1 cellular context compared by ENCODE assay signal in the genomic region with DNA sequence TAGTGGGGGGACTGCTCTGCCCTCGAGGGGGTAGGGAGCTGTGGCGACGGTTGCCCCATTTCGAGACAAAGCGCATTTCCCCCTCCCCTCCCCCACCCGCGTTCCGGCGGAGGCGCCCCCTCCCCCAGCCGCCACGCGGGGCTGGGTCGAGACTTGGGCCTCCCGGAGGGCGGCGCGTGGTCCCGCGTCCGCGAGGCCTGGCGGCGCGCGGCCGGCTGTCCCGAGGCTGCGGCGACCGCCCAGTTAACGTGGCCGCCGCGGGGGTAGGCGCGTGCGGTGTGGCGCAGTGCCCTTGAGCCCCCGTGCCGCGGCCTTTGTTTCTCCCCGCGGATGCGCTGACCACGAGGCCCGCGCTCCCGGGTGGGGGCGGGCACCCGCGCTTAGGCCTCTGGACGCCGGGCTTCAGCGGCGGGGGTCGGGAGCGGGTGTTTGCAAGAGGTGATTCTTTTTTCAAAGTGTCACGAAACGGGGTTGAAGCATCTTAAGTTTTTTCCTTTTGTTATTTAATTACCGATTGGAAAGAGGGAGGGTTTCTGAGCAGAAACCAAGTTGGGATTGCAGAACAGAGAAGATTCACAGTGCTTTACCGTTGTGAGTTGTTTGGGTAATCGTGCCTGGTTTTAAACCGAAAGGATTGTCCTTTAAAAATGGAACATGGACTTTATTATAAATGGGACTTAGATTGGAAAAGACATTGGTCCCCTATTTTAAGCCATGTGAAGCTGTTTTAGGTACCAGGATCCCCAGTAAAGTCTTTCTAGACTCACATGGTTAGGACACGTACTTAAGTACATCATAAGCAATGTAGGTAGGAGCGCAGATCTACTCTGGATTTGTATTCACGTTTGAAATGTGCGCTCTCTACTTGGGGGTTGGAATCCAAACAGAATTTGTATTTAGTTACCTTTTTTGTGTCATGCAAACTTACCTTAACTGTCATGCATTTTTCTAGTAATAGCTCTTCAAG.
TF ChIP-seq lines count a peak whose summit lies in the region.

No MANE protein-coding gene starts in this region.

TF ChIP-seq in H1, 55 proteins besides CTCF, POLR2A, EP300 and RAD21 (continued from another document):
- TF ChIP-seq, protein P1, sequence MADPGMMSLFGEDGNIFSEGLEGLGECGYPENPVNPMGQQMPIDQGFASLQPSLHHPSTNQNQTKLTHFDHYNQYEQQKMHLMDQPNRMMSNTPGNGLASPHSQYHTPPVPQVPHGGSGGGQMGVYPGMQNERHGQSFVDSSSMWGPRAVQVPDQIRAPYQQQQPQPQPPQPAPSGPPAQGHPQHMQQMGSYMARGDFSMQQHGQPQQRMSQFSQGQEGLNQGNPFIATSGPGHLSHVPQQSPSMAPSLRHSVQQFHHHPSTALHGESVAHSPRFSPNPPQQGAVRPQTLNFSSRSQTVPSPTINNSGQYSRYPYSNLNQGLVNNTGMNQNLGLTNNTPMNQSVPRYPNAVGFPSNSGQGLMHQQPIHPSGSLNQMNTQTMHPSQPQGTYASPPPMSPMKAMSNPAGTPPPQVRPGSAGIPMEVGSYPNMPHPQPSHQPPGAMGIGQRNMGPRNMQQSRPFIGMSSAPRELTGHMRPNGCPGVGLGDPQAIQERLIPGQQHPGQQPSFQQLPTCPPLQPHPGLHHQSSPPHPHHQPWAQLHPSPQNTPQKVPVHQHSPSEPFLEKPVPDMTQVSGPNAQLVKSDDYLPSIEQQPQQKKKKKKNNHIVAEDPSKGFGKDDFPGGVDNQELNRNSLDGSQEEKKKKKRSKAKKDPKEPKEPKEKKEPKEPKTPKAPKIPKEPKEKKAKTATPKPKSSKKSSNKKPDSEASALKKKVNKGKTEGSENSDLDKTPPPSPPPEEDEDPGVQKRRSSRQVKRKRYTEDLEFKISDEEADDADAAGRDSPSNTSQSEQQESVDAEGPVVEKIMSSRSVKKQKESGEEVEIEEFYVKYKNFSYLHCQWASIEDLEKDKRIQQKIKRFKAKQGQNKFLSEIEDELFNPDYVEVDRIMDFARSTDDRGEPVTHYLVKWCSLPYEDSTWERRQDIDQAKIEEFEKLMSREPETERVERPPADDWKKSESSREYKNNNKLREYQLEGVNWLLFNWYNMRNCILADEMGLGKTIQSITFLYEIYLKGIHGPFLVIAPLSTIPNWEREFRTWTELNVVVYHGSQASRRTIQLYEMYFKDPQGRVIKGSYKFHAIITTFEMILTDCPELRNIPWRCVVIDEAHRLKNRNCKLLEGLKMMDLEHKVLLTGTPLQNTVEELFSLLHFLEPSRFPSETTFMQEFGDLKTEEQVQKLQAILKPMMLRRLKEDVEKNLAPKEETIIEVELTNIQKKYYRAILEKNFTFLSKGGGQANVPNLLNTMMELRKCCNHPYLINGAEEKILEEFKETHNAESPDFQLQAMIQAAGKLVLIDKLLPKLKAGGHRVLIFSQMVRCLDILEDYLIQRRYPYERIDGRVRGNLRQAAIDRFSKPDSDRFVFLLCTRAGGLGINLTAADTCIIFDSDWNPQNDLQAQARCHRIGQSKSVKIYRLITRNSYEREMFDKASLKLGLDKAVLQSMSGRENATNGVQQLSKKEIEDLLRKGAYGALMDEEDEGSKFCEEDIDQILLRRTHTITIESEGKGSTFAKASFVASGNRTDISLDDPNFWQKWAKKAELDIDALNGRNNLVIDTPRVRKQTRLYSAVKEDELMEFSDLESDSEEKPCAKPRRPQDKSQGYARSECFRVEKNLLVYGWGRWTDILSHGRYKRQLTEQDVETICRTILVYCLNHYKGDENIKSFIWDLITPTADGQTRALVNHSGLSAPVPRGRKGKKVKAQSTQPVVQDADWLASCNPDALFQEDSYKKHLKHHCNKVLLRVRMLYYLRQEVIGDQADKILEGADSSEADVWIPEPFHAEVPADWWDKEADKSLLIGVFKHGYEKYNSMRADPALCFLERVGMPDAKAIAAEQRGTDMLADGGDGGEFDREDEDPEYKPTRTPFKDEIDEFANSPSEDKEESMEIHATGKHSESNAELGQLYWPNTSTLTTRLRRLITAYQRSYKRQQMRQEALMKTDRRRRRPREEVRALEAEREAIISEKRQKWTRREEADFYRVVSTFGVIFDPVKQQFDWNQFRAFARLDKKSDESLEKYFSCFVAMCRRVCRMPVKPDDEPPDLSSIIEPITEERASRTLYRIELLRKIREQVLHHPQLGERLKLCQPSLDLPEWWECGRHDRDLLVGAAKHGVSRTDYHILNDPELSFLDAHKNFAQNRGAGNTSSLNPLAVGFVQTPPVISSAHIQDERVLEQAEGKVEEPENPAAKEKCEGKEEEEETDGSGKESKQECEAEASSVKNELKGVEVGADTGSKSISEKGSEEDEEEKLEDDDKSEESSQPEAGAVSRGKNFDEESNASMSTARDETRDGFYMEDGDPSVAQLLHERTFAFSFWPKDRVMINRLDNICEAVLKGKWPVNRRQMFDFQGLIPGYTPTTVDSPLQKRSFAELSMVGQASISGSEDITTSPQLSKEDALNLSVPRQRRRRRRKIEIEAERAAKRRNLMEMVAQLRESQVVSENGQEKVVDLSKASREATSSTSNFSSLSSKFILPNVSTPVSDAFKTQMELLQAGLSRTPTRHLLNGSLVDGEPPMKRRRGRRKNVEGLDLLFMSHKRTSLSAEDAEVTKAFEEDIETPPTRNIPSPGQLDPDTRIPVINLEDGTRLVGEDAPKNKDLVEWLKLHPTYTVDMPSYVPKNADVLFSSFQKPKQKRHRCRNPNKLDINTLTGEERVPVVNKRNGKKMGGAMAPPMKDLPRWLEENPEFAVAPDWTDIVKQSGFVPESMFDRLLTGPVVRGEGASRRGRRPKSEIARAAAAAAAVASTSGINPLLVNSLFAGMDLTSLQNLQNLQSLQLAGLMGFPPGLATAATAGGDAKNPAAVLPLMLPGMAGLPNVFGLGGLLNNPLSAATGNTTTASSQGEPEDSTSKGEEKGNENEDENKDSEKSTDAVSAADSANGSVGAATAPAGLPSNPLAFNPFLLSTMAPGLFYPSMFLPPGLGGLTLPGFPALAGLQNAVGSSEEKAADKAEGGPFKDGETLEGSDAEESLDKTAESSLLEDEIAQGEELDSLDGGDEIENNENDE (IDR thresholded peaks at IDR 0.05; ENCODE audit: insufficient replicate concordance, low read length) = no peak
- TF ChIP-seq GTF2F1 (IDR thresholded peaks at IDR 0.05; ENCODE audit: borderline replicate concordance, low read depth, low read length) (no peak), CBX8 (IDR thresholded peaks at IDR 0.05; ENCODE audit: borderline replicate concordance, low read depth, low read length) (no peak), ZNF274 (IDR thresholded peaks at IDR 0.05; ENCODE audit: borderline replicate concordance, extremely low read depth, low read length) (no peak), NANOG (IDR thresholded peaks at IDR 0.05; ENCODE audit: insufficient read depth, low read depth, low read length, poor library complexity, severe bottlenecking) (peak; percentile 1), BCL11A (IDR thresholded peaks at IDR 0.05; ENCODE audit: low read depth in 2 of 2, low read length in 2 of 2) (no peak), SP1 (IDR thresholded peaks at IDR 0.05; ENCODE audit: low read depth, low read length) (no peak), SAP30 (IDR thresholded peaks at IDR 0.05; ENCODE audit: insufficient read depth, insufficient replicate concordance, low read length) (no peak), KDM1A (IDR thresholded peaks at IDR 0.05; ENCODE audit: borderline replicate concordance, low read length) (no peak), POLR2AphosphoS5 (IDR thresholded peaks at IDR 0.05; ENCODE audit: low read depth, low read length) (peak; percentile 21; the same call in 1 of the 2 replicates), SIN3A (conservative IDR thresholded peaks at IDR 0.05 in 1 of 2, IDR thresholded peaks at IDR 0.05 in 1 of 2; ENCODE audit: low read depth in 1 of 2, low read length in 2 of 2) (peak in 1 of 2 experiments; percentile 29; a peak in 1 of 4 replicates), CHD2 (IDR thresholded peaks at IDR 0.05; ENCODE audit: low read length) (no peak), ASH2L (IDR thresholded peaks at IDR 0.05; ENCODE audit: low read length) (no peak), KDM4A (IDR thresholded peaks at IDR 0.05; ENCODE audit: low read depth, low read length, severe bottlenecking) (peak; percentile 1), CHD1 (IDR thresholded peaks at IDR 0.05; ENCODE audit: low read depth, low read length) (no peak), RFX5 (IDR thresholded peaks at IDR 0.05; ENCODE audit: borderline replicate concordance, low read depth, low read length) (no peak), YY1 (IDR thresholded peaks at IDR 0.05; ENCODE audit: low read depth, low read length) (no peak), TAF7 (optimal IDR thresholded peaks at IDR 0.05; ENCODE audit: borderline replicate concordance, low read depth, low read length) (peak; percentile 57)
- TF ChIP-seq, protein P2, sequence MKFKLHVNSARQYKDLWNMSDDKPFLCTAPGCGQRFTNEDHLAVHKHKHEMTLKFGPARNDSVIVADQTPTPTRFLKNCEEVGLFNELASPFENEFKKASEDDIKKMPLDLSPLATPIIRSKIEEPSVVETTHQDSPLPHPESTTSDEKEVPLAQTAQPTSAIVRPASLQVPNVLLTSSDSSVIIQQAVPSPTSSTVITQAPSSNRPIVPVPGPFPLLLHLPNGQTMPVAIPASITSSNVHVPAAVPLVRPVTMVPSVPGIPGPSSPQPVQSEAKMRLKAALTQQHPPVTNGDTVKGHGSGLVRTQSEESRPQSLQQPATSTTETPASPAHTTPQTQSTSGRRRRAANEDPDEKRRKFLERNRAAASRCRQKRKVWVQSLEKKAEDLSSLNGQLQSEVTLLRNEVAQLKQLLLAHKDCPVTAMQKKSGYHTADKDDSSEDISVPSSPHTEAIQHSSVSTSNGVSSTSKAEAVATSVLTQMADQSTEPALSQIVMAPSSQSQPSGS (IDR thresholded peaks at IDR 0.05; ENCODE audit: low read length) = no peak
- TF ChIP-seq, protein P3, sequence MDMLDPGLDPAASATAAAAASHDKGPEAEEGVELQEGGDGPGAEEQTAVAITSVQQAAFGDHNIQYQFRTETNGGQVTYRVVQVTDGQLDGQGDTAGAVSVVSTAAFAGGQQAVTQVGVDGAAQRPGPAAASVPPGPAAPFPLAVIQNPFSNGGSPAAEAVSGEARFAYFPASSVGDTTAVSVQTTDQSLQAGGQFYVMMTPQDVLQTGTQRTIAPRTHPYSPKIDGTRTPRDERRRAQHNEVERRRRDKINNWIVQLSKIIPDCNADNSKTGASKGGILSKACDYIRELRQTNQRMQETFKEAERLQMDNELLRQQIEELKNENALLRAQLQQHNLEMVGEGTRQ (IDR thresholded peaks at IDR 0.05; ENCODE audit: low read length) = no peak
- TF ChIP-seq, protein P4, sequence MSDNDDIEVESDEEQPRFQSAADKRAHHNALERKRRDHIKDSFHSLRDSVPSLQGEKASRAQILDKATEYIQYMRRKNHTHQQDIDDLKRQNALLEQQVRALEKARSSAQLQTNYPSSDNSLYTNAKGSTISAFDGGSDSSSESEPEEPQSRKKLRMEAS (IDR thresholded peaks at IDR 0.05) = 0 out of 2 replicates have a peak, but pooled peaks have one; percentile 4
